27 cellular contexts compared by ENCODE assay signal in the genomic region with DNA sequence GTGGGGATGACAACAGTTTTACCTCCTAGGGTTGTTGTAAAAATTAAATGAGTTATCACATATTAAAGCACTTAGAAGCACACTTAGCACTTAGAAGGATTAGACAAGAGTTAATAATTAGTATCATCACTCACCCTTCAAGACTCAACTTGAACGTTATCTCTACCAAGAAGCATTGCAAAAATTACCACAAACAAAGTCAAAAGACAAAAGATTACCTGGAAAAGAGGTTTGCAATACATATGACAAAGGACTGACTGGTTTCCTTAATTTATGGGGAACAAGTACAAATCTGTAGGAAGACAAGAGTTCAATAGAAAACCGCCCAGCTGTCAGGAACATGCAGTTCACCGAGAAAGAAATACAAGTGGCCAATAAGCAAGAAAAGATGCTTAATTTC.
"Had no signal": no experiment of that assay in that cellular context is flagged by ENCODE, and none has a peak within 500 bp of the region (broad histone marks: within the 10 kb centered on the region; RNA-seq: fewer than 3 reads in every experiment).

No MANE protein-coding gene starts in this region.

- FAIRE-seq: pancreas, small intestine had no signal

- H3K36me3 ChIP-seq: neutrophil, pancreas, right lobe of liver, sigmoid colon, suprapubic skin, tibial artery, transverse colon, upper lobe of right lung, uterus had no signal

- H3K4me3 ChIP-seq: pancreas, psoas muscle, right lobe of liver, sigmoid colon, suprapubic skin, testis, tibial artery, transverse colon, upper lobe of right lung, uterus had no signal

- H3K4me1 ChIP-seq: pancreas, right lobe of liver, sigmoid colon, testis, tibial artery, transverse colon, upper lobe of right lung, uterus had no signal

- H3K9me3 ChIP-seq: neutrophil, pancreas, psoas muscle, right lobe of liver, suprapubic skin, testis, tibial artery, transverse colon, upper lobe of right lung, uterus had no signal

- ATAC-seq: naive thymus-derived CD8-positive, alpha-beta T cell; natural killer cell treated with Interleukin-12 subunit alpha and Interleukin-12 subunit beta and Interleukin-15 and Interleukin-18, amount 100 ng/mL, for 72 hours; pancreas; psoas muscle; right cardiac atrium; right lobe of liver; stimulated activated memory B cell treated with anti-CD40 and anti-IgM and Interleukin-4, amounts not matched to agents 10 μg/mL and 1 μg/mL and 100 μg/mL, for 72 hours; stimulated activated naive CD8-positive, alpha-beta T cell treated with anti-CD3 and anti-CD28 coated beads, Interleukin-15, amount 100 ng/mL, for 72 hours; stimulated activated naive CD8-positive, alpha-beta T cell treated with anti-CD3 and anti-CD28 coated beads, Interleukin-15, Interleukin-2, amounts not matched to agents 100 U/mL and 50 U/mL, for 24 hours; upper lobe of right lung had no signal

- H3K27ac ChIP-seq: neutrophil, pancreas, psoas muscle, right lobe of liver, sigmoid colon, suprapubic skin, testis, tibial artery, transverse colon, upper lobe of right lung, uterus had no signal

- H3K27me3 ChIP-seq: neutrophil, pancreas, right lobe of liver, suprapubic skin, testis, tibial artery, uterus had no signal

- DNase-seq: naive thymus-derived CD8-positive, alpha-beta T cell; nephron progenitor cell; nucleus accumbens; pancreas; posterior cingulate gyrus; psoas muscle; right cardiac atrium; right lobe of liver; sigmoid colon; small intestine; stimulated activated CD4-positive, alpha-beta T cell treated with anti-CD3 and anti-CD28 coated beads, Interleukin-15, amount 100 ng/mL, for 24 hours; stimulated activated CD4-positive, alpha-beta T cell treated with anti-CD3 and anti-CD28 coated beads, Interleukin-2, amount 100 ng/mL, for 24 hours; stimulated activated CD4-positive, alpha-beta T cell treated with anti-CD3 and anti-CD28 coated beads, Interleukin-2, amount 100 ng/mL, for 48 hours; stimulated activated CD4-positive, alpha-beta T cell treated with anti-CD3 and anti-CD28 coated beads, Interleukin-4, amount 100 ng/mL, for 24 hours; stimulated activated naive CD4-positive, alpha-beta T cell; stimulated activated naive CD8-positive, alpha-beta T cell treated with anti-CD3 and anti-CD28 coated beads, Interleukin-15, amount 100 ng/mL, for 72 hours; stimulated activated naive CD8-positive, alpha-beta T cell treated with anti-CD3 and anti-CD28 coated beads, Interleukin-15, Interleukin-2, amounts not matched to agents 100 U/mL and 50 U/mL, for 24 hours; substantia nigra; testis; tibial artery; transverse colon; upper lobe of right lung; uterus had no signal
